ENCODE assay signal across 8 cellular contexts in genomic region chr22:20268350-20269012, GRCh38. TPM values are rescaled to one million over a fixed set of nuclear protein-coding genes. Genes with fewer than 3 reads are reported as not detected.
DNase-seq lines count a peak whose midpoint lies in the region; ATAC-seq, FAIRE-seq and TF ChIP-seq lines count a peak whose summit lies in the region.

No MANE protein-coding gene starts in this region.

- FAIRE-seq in H54 (lab: Jason Lieb, UNC) (no peak), frontal cortex (lab: Jason Lieb, UNC) (no peak)

- peak overlapping the region; percentile 68 to 85 (median 77) for H3K4me3 ChIP-seq in BLaER1 treated with 17β-estradiol and CSF1 and Interleukin-3, amounts not matched to agents 10 nM and 100 nM
- H3K4me3 ChIP-seq in vagina, result peak overlapping the region in 1 of 2 donors; percentile 68

- peaks cover 5% of the 10 kb centered on the region for H3K27me3 Mint-ChIP-seq in activated T-helper 2 cell treated with anti-CD3 and anti-CD28 coated beads, Interferon-gamma antibody, Interleukin-2, Interleukin-4, amounts not matched to agents 10 μg/mL and 5 μg/mL and 100 μg/mL, durations not matched to agents 14 hours and 24 hours and 36 hours (ENCODE audit: low read depth)

- TF ChIP-seq CTCF in omental fat pad (IDR thresholded peaks at IDR 0.05) (peak in 2 of 3 donors; percentile 66 to 72), vagina (IDR thresholded peaks at IDR 0.05) (peak; percentile 41 to 44 (median 42))

- TF ChIP-seq POLR2A in H54 (IDR thresholded peaks at IDR 0.05; ENCODE audit: low read depth, low read length) (no peak), vagina (IDR thresholded peaks at IDR 0.05) (no peak)

- peaks cover 50 to 92% (median 88%) of the 10 kb centered on the region in 10 experiments for H3K4me1 ChIP-seq in BLaER1 treated with 17β-estradiol and CSF1 and Interleukin-3, amounts not matched to agents 10 nM and 100 nM
- H3K4me1 ChIP-seq in vagina, result peaks cover 12% of the 10 kb centered on the region

- H3K27ac ChIP-seq in BLaER1 treated with 17β-estradiol and CSF1 and Interleukin-3, amounts not matched to agents 10 nM and 100 nM, result peak overlapping the region in 8 of 11 experiments; percentile 43 to 75 (median 68); a peak in 14 of 22 replicates
- no peak overlapping the region for H3K27ac ChIP-seq in vagina

- H3K36me3 ChIP-seq in BLaER1 treated with 17β-estradiol and CSF1 and Interleukin-3, amounts not matched to agents 10 nM and 100 nM, result no peaks in the 10 kb centered on the region
- H3K36me3 ChIP-seq in vagina, result no peaks in the 10 kb centered on the region

- peaks cover 0 to 43% (median 22%) of the 10 kb centered on the region in 11 experiments; a peak in 14 of 22 replicates for H4K20me1 ChIP-seq in BLaER1 treated with 17β-estradiol and CSF1 and Interleukin-3, amounts not matched to agents 10 nM and 100 nM

- intact Hi-C loops in activated T-helper 2 cell treated with anti-CD3 and anti-CD28 coated beads, Interferon-gamma antibody, Interleukin-2, Interleukin-4, amounts not matched to agents 10 μg/mL and 5 μg/mL and 100 μg/mL, durations not matched to agents 14 hours and 24 hours and 36 hours (cut with micrococcal nuclease), result loop anchor here (5.0 kb wide), 1 partner anchor 111 kb away; no protein-coding TSS in a partner anchor
- intact Hi-C loops in vagina (cut with DNase I), result no loop called here

- DNase-seq in H54 (ENCODE audit: insufficient read length, low spot score), result peak; percentile 47
- DNase-seq in OCI-M1 (lab: John Stamatoyannopoulos, UW), result peak; percentile 83
- DNase-seq in activated T-helper 2 cell treated with anti-CD3 and anti-CD28 coated beads, Interferon-gamma antibody, Interleukin-2, Interleukin-4, amounts not matched to agents 10 μg/mL and 5 μg/mL and 100 μg/mL, durations not matched to agents 14 hours and 24 hours and 36 hours (ENCODE audit: low spot score), result peak; percentile 51
- peak; percentile 74 to 77 for DNase-seq in frontal cortex (ENCODE audit: low spot score in 2 of 2)
- no peak for DNase-seq in omental fat pad (ENCODE audit: low spot score)
- DNase-seq in vagina (ENCODE audit: extremely low spot score in 2 of 2), result no peak

- peak overlapping the region; percentile 92 to 100 (median 98) for H3K4me2 ChIP-seq in BLaER1 treated with 17β-estradiol and CSF1 and Interleukin-3, amounts not matched to agents 10 nM and 100 nM

- peak overlapping the region; percentile 12 for H3K27ac Mint-ChIP-seq in activated T-helper 2 cell treated with anti-CD3 and anti-CD28 coated beads, Interferon-gamma antibody, Interleukin-2, Interleukin-4, amounts not matched to agents 10 μg/mL and 5 μg/mL and 100 μg/mL, durations not matched to agents 14 hours and 24 hours and 36 hours

- ATAC-seq in omental fat pad (ENCODE audit: low FRiP score) (peak; percentile 50), HG03460 (IDR thresholded peaks at IDR 0.05; ENCODE audit: unreplicated experiment) (no peak)

- no peaks in the 10 kb centered on the region for H3K9me3 Mint-ChIP-seq in activated T-helper 2 cell treated with anti-CD3 and anti-CD28 coated beads, Interferon-gamma antibody, Interleukin-2, Interleukin-4, amounts not matched to agents 10 μg/mL and 5 μg/mL and 100 μg/mL, durations not matched to agents 14 hours and 24 hours and 36 hours

- H3K36me3 Mint-ChIP-seq in activated T-helper 2 cell treated with anti-CD3 and anti-CD28 coated beads, Interferon-gamma antibody, Interleukin-2, Interleukin-4, amounts not matched to agents 10 μg/mL and 5 μg/mL and 100 μg/mL, durations not matched to agents 14 hours and 24 hours and 36 hours (ENCODE audit: low read depth), result no peaks in the 10 kb centered on the region

- no peaks in the 10 kb centered on the region; a peak in 1 of 22 replicates for H3K27me3 ChIP-seq in BLaER1 treated with 17β-estradiol and CSF1 and Interleukin-3, amounts not matched to agents 10 nM and 100 nM
- H3K27me3 ChIP-seq in vagina, result no peaks in the 10 kb centered on the region

- H3K4me3 Mint-ChIP-seq in activated T-helper 2 cell treated with anti-CD3 and anti-CD28 coated beads, Interferon-gamma antibody, Interleukin-2, Interleukin-4, amounts not matched to agents 10 μg/mL and 5 μg/mL and 100 μg/mL, durations not matched to agents 14 hours and 24 hours and 36 hours (ENCODE audit: low read depth), result peak overlapping the region; percentile 77

- H3K4me1 Mint-ChIP-seq in activated T-helper 2 cell treated with anti-CD3 and anti-CD28 coated beads, Interferon-gamma antibody, Interleukin-2, Interleukin-4, amounts not matched to agents 10 μg/mL and 5 μg/mL and 100 μg/mL, durations not matched to agents 14 hours and 24 hours and 36 hours (ENCODE audit: low read depth), result peaks cover 1% of the 10 kb centered on the region

- H3K9me3 ChIP-seq in BLaER1 treated with 17β-estradiol and CSF1 and Interleukin-3, amounts not matched to agents 10 nM and 100 nM (replicated peaks in 1 of 11), result no peaks in the 10 kb centered on the region
- no peaks in the 10 kb centered on the region for H3K9me3 ChIP-seq in vagina

- peak overlapping the region; percentile 54 to 88 (median 74); a peak in 21 of 22 replicates for H3K9ac ChIP-seq in BLaER1 treated with 17β-estradiol and CSF1 and Interleukin-3, amounts not matched to agents 10 nM and 100 nM

RNA-seq across cellular contexts. Expression of gene RTN4R, which starts 0.4 kb away (rescaled TPM):
- total RNA-seq in activated T-helper 2 cell treated with anti-CD3 and anti-CD28 coated beads, Interferon-gamma antibody, Interleukin-2, Interleukin-4, amounts not matched to agents 10 μg/mL and 5 μg/mL and 100 μg/mL, durations not matched to agents 14 hours and 24 hours and 36 hours, result 1.9 and 2.2 TPM in 2 replicates
- 10.2 TPM for total RNA-seq in frontal cortex
- 1 to 10 TPM in 2 of 4 donors, under 1 TPM in 2; 0.25 to 2.3 (median 1.3) TPM for total RNA-seq in omental fat pad
- 4.2 TPM for total RNA-seq in vagina

RNA-seq across cellular contexts. Expression of gene DGCR6L, which starts 51.4 kb away (rescaled TPM):
- total RNA-seq in activated T-helper 2 cell treated with anti-CD3 and anti-CD28 coated beads, Interferon-gamma antibody, Interleukin-2, Interleukin-4, amounts not matched to agents 10 μg/mL and 5 μg/mL and 100 μg/mL, durations not matched to agents 14 hours and 24 hours and 36 hours, result 29.0 and 31.1 TPM in 2 replicates
- total RNA-seq in frontal cortex, result 26.5 TPM
- total RNA-seq in omental fat pad, result 10 to 100 TPM; 29.7 to 67.6 (median 45.0) TPM
- total RNA-seq in vagina, result 39.8 TPM

Comparison
In these comparisons a context has a peak if more than half of its experiments do, and no peak if none do; other contexts are left out.
1. DNase-seq: peak in H54 (single experiment), OCI-M1 (single experiment), activated T-helper 2 cell treated with anti-CD3 and anti-CD28 coated beads, Interferon-gamma antibody, Interleukin-2, Interleukin-4, amounts not matched to agents 10 μg/mL and 5 μg/mL and 100 μg/mL, durations not matched to agents 14 hours and 24 hours and 36 hours (single experiment) and frontal cortex (2 of 2); none in omental fat pad (single experiment) and vagina (0 of 2).